36 cellular contexts compared by ENCODE assay signal in the genomic region with DNA sequence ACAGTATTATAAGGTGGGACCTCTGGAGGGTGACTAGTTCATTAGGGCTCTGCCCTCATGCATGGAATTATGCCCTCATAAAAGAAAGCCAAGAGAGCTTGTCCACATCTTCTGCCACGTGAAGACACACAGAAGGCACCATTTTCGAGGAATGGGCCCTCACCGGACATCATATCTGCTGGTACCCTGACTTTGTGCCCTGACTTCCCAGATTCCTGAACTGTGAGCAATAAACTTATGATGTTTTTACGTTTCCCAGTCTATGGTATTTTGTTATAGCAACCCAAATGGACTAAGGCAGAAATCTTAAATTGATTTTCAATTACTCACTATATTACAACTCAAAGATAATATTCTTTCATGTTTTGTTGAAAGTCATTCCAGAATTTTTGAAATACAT.
"Had no signal": no experiment of that assay in that cellular context is flagged by ENCODE, and none has a peak within 500 bp of the region (broad histone marks: within the 10 kb centered on the region; RNA-seq: fewer than 3 reads in every experiment).

No MANE protein-coding gene starts in this region.

- H3K4me3 ChIP-seq: cardiac muscle cell, Peyer's patch had no signal

- H3K4me3 Mint-ChIP-seq: activated CD4-positive, alpha-beta memory T cell treated with anti-CD3 and anti-CD28 coated beads, Interleukin-2, amount 10 ng/mL, durations not matched to agents 7 days and 5 days; activated CD8-positive, alpha-beta memory T cell treated with anti-CD3 and anti-CD28 coated beads, Interleukin-2, amount 10 ng/mL, durations not matched to agents 7 days and 5 days; activated naive CD8-positive, alpha-beta T cell treated with anti-CD3 and anti-CD28 coated beads for 36 hours; activated T-cell treated with anti-CD3 and anti-CD28 coated beads, Interleukin-2, amount 50 U/mL, for 72 hours; activated T-helper 17 cell treated with anti-CD3 and anti-CD28 coated beads, Interleukin-2, amount 50 U/mL, for 72 hours; central memory CD8-positive, alpha-beta T cell had no signal

- ATAC-seq: activated CD8-positive, alpha-beta memory T cell treated with anti-CD3 and anti-CD28 coated beads, Interleukin-2, amount 10 ng/mL, durations not matched to agents 7 days and 5 days; activated T-cell treated with anti-CD3 and anti-CD28 coated beads, Interleukin-2, amount 50 U/mL, for 72 hours; activated T-helper 17 cell treated with anti-CD3 and anti-CD28 coated beads, Interleukin-2, amount 50 U/mL, for 72 hours; PC-3 had no signal

- H3K27me3 ChIP-seq: cardiac muscle cell, Peyer's patch had no signal

- H3K27me3 Mint-ChIP-seq: activated CD4-positive, alpha-beta memory T cell treated with anti-CD3 and anti-CD28 coated beads, Interleukin-2, amount 10 ng/mL, durations not matched to agents 7 days and 5 days; activated CD8-positive, alpha-beta memory T cell treated with anti-CD3 and anti-CD28 coated beads, Interleukin-2, amount 10 ng/mL, durations not matched to agents 7 days and 5 days; activated T-helper 17 cell treated with anti-CD3 and anti-CD28 coated beads, Interleukin-2, amount 50 U/mL, for 72 hours; central memory CD8-positive, alpha-beta T cell had no signal

- H3K36me3 ChIP-seq: cardiac muscle cell, Peyer's patch, WERI-Rb-1 had no signal

- H3K4me1 Mint-ChIP-seq: activated CD4-positive, alpha-beta memory T cell treated with anti-CD3 and anti-CD28 coated beads, Interleukin-2, amount 10 ng/mL, durations not matched to agents 7 days and 5 days; activated CD8-positive, alpha-beta memory T cell treated with anti-CD3 and anti-CD28 coated beads, Interleukin-2, amount 10 ng/mL, durations not matched to agents 7 days and 5 days; activated naive CD8-positive, alpha-beta T cell treated with anti-CD3 and anti-CD28 coated beads for 36 hours; activated T-helper 17 cell treated with anti-CD3 and anti-CD28 coated beads, Interleukin-2, amount 50 U/mL, for 72 hours; central memory CD8-positive, alpha-beta T cell had no signal

- H3K9me3 ChIP-seq: Peyer's patch had no signal

- H3K27ac ChIP-seq: cardiac muscle cell, Peyer's patch, WERI-Rb-1 had no signal

- H3K27ac Mint-ChIP-seq: activated CD4-positive, alpha-beta memory T cell treated with anti-CD3 and anti-CD28 coated beads, Interleukin-2, amount 10 ng/mL, durations not matched to agents 7 days and 5 days; activated CD8-positive, alpha-beta memory T cell treated with anti-CD3 and anti-CD28 coated beads, Interleukin-2, amount 10 ng/mL, durations not matched to agents 7 days and 5 days; activated naive CD8-positive, alpha-beta T cell treated with anti-CD3 and anti-CD28 coated beads for 36 hours; activated T-cell treated with anti-CD3 and anti-CD28 coated beads, Interleukin-2, amount 50 U/mL, for 72 hours; activated T-helper 17 cell treated with anti-CD3 and anti-CD28 coated beads, Interleukin-2, amount 50 U/mL, for 72 hours had no signal

- H3K4me1 ChIP-seq: Peyer's patch had no signal

- H3K36me3 Mint-ChIP-seq: activated CD8-positive, alpha-beta memory T cell treated with anti-CD3 and anti-CD28 coated beads, Interleukin-2, amount 10 ng/mL, durations not matched to agents 7 days and 5 days; activated naive CD8-positive, alpha-beta T cell treated with anti-CD3 and anti-CD28 coated beads for 36 hours had no signal

- DNase-seq: activated CD4-positive, alpha-beta memory T cell treated with anti-CD3 and anti-CD28 coated beads, Interleukin-2, amount 10 ng/mL, durations not matched to agents 7 days and 5 days; activated CD4-positive, alpha-beta T cell treated with anti-CD3 and anti-CD28 coated beads for 1 hour; activated CD4-positive, alpha-beta T cell treated with anti-CD3 and anti-CD28 coated beads for 48 hours; activated CD4-positive, CD25-positive, alpha-beta regulatory T cell; activated CD8-positive, alpha-beta memory T cell treated with anti-CD3 and anti-CD28 coated beads for 24 hours; activated CD8-positive, alpha-beta memory T cell treated with anti-CD3 and anti-CD28 coated beads, Interleukin-2, amount 10 ng/mL, durations not matched to agents 7 days and 5 days; activated CD8-positive, alpha-beta memory T cell treated with anti-CD3 and anti-CD28 coated beads, Interleukin-2, amount 50 U/mL, for 48 hours; activated effector memory CD4-positive, alpha-beta T cell treated with anti-CD3 and anti-CD28 coated beads, Interleukin-2, amount 50 U/mL, for 16 hours; activated naive CD4-positive, alpha-beta T cell; activated naive CD4-positive, alpha-beta T cell treated with anti-CD3 and anti-CD28 coated beads, Interleukin-2, amount 50 U/mL, for 16 hours; activated naive CD8-positive, alpha-beta T cell treated with anti-CD3 and anti-CD28 coated beads for 36 hours; activated T-cell treated with anti-CD3 and anti-CD28 coated beads, Interleukin-2, amount 50 U/mL, for 72 hours; amniotic stem cell; aorta; MM.1S; MV-4-11; NCI-H1092; NCI-H1417; NCI-H146; NCI-H187; NCI-H2029 treated with DMSO at 0.1 percent for 48 hours; NCI-H2107; NCI-H2171; NCI-H510A; NCI-H526; NCI-H748 treated with DMSO at 0.1 percent for 48 hours; NK-92 treated with Interleukin-12 subunit alpha and Interleukin-12 subunit beta, amount 100 ng/mL, for 24 hours; PC-3; Peyer's patch; RPMI8226; SIG-M5; T1000; WERI-Rb-1 had no signal
